ENCODE assay signal across 9 cellular contexts in genomic region chr15:56832125-56832524, GRCh38.
DNase-seq lines count a peak whose midpoint lies in the region; ATAC-seq and TF ChIP-seq lines count a peak whose summit lies in the region.
"Had no signal": no experiment of that assay in that cellular context is flagged by ENCODE, and none has a peak within 500 bp of the region (broad histone marks: within the 10 kb centered on the region; RNA-seq: fewer than 3 reads in every experiment).

No MANE protein-coding gene starts in this region.

- ATAC-seq in GM18519 (IDR thresholded peaks at IDR 0.05; ENCODE audit: low FRiP score, unreplicated experiment) (no peak), HG03097 (IDR thresholded peaks at IDR 0.05; ENCODE audit: low FRiP score, unreplicated experiment) (no peak)
- ATAC-seq: activated CD8-positive, alpha-beta memory T cell treated with anti-CD3 and anti-CD28 coated beads, Interleukin-2, amount 10 ng/mL, durations not matched to agents 7 days and 5 days had no signal

- TF ChIP-seq CTCF in breast epithelium (IDR thresholded peaks at IDR 0.05): no peak
- no peak for TF ChIP-seq CTCF in left ventricle myocardium inferior (IDR thresholded peaks at IDR 0.05; ENCODE audit: borderline replicate concordance)

- H3K27ac ChIP-seq in breast epithelium (peak overlapping the region; percentile 49 to 82), left ventricle myocardium inferior (replicated peaks) (peak overlapping the region; percentile 64)

- peak overlapping the region in 2 of 3 donors; percentile 1 to 6 for H3K4me3 ChIP-seq in breast epithelium
- H3K4me3 ChIP-seq in left ventricle myocardium inferior: no peak overlapping the region

- no peak for TF ChIP-seq POLR2A in breast epithelium (IDR thresholded peaks at IDR 0.05)

- peaks cover 0 to 4% of the 10 kb centered on the region in 2 donors for H3K4me1 ChIP-seq in breast epithelium
- peaks cover 16% of the 10 kb centered on the region for H3K4me1 ChIP-seq in left ventricle myocardium inferior

- H3K27me3 ChIP-seq in breast epithelium (no peaks in the 10 kb centered on the region), left ventricle myocardium inferior (ENCODE audit: low read depth) (no peaks in the 10 kb centered on the region)

- DNase-seq in C1 segment of cervical spinal cord (lab: John Stamatoyannopoulos, UW) (peak in 10 of 14 donors; percentile 20 to 54 (median 38)), breast epithelium (ENCODE audit: low spot score in 2 of 2) (peak; percentile 75 to 82), left ventricle myocardium inferior (peak; percentile 49), putamen (ENCODE audit: low spot score) (peak; percentile 14), SHP77 (lab: John Stamatoyannopoulos, UW) (no peak), DMS53 (lab: John Stamatoyannopoulos, UW) (no peak)
- DNase-seq: activated CD8-positive, alpha-beta memory T cell treated with anti-CD3 and anti-CD28 coated beads, Interleukin-2, amount 10 ng/mL, durations not matched to agents 7 days and 5 days had no signal

- no peaks in the 10 kb centered on the region for H3K9me3 ChIP-seq in breast epithelium
- H3K9me3 ChIP-seq in left ventricle myocardium inferior (replicated peaks): no peaks in the 10 kb centered on the region

- H3K36me3 ChIP-seq in breast epithelium (no peaks in the 10 kb centered on the region), left ventricle myocardium inferior (no peaks in the 10 kb centered on the region)

- intact Hi-C loops in breast epithelium (cut with DNase I; ENCODE audit: low total_unique reads) (no loop called here), left ventricle myocardium inferior (cut with micrococcal nuclease) (no loop called here)

Comparison
In these comparisons a context has a peak if more than half of its experiments do, and no peak if none do; other contexts are left out.
1. DNase-seq: peak in C1 segment of cervical spinal cord (10 of 14), breast epithelium (2 of 2), left ventricle myocardium inferior (single experiment) and putamen (single experiment); none in SHP77 (0 of 2) and DMS53 (single experiment).